Comparison of ENCODE assay signal across 10 cellular contexts in the genomic region with DNA sequence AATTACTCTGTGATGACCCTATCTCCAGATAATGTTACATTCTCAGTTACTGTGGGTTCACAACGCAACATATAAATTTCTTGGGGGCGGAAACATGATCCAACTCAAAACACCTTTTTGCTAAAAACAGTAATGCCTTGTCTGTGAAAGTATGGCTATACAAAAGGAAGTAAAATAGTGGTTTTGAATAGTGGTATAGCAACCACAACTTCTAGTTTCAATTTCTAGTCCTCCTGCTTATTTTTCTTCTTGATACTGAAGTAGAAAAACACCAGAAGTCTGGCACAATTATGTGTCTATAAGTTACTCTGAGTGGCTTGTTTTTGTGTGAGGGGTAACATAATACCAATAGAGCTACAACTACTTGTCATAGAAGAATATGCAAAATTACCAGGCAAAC. TPM values are rescaled to one million over a fixed set of nuclear protein-coding genes. Genes with fewer than 3 reads are reported as not detected.
DNase-seq lines count a peak whose midpoint lies in the region; ATAC-seq and TF ChIP-seq lines count a peak whose summit lies in the region.
"Had no signal": no experiment of that assay in that cellular context is flagged by ENCODE, and none has a peak within 500 bp of the region (broad histone marks: within the 10 kb centered on the region; RNA-seq: fewer than 3 reads in every experiment).

No MANE protein-coding gene starts in this region.

- DNase-seq in GM12865 (ENCODE audit: low read depth) (peak; percentile 41), vagina (ENCODE audit: extremely low spot score in 2 of 2) (no peak), SW 1271 (lab: John Stamatoyannopoulos, UW) (no peak), NCI-H1092 (lab: John Stamatoyannopoulos, UW) (no peak)
- no peak for DNase-seq in T-helper 2 cell treated with Interferon-gamma antibody and Interleukin-4, amounts not matched to agents 5 μg/mL and 100 μg/mL, for 36 hours (ENCODE audit: low spot score)
- no peak for DNase-seq in stimulated activated naive CD4-positive, alpha-beta T cell treated with Interleukin-2 at 50 U/mL for 16 hours (lab: John Stamatoyannopoulos, UW)
- DNase-seq: DMS53, SJCRH30 had no signal

- intact Hi-C loops in vagina (cut with DNase I): no loop called here

- peak overlapping the region; percentile 57 for H3K4me3 Mint-ChIP-seq in T-helper 2 cell treated with Interferon-gamma antibody and Interleukin-4, amounts not matched to agents 5 μg/mL and 100 μg/mL, for 36 hours

- H3K9me3 ChIP-seq in vagina: no peaks in the 10 kb centered on the region
- H3K9me3 ChIP-seq: SJCRH30 had no signal

- peak overlapping the region; percentile 80 for H3K27ac Mint-ChIP-seq in T-helper 2 cell treated with Interferon-gamma antibody and Interleukin-4, amounts not matched to agents 5 μg/mL and 100 μg/mL, for 36 hours

- no peaks in the 10 kb centered on the region for H3K27me3 ChIP-seq in vagina

- TF ChIP-seq CTCF in GM12865 (IDR thresholded peaks at IDR 0.05; ENCODE audit: insufficient read depth, low read depth, low read length, missing control alignments) (no peak), vagina (IDR thresholded peaks at IDR 0.05) (no peak)

- H3K9me3 Mint-ChIP-seq in T-helper 2 cell treated with Interferon-gamma antibody and Interleukin-4, amounts not matched to agents 5 μg/mL and 100 μg/mL, for 36 hours: peaks cover 4% of the 10 kb centered on the region

- ATAC-seq in GM19467 (IDR thresholded peaks at IDR 0.05; ENCODE audit: unreplicated experiment): peak; percentile 50
- peak; percentile 77 for ATAC-seq in HG03175 (IDR thresholded peaks at IDR 0.05; ENCODE audit: unreplicated experiment)

- H3K27me3 Mint-ChIP-seq in T-helper 2 cell treated with Interferon-gamma antibody and Interleukin-4, amounts not matched to agents 5 μg/mL and 100 μg/mL, for 36 hours (ENCODE audit: low read depth): peaks cover 19% of the 10 kb centered on the region

- no peak for TF ChIP-seq POLR2A in vagina (IDR thresholded peaks at IDR 0.05)

- no peak overlapping the region for H3K27ac ChIP-seq in vagina
- H3K27ac ChIP-seq: SJCRH30 had no signal

- H3K4me3 ChIP-seq in GM12865 (ENCODE audit: low read depth, low read length) (no peak overlapping the region), vagina (no peak overlapping the region)
- H3K4me3 ChIP-seq: SJCRH30 had no signal

- H3K36me3 Mint-ChIP-seq in T-helper 2 cell treated with Interferon-gamma antibody and Interleukin-4, amounts not matched to agents 5 μg/mL and 100 μg/mL, for 36 hours (ENCODE audit: low read depth): no peaks in the 10 kb centered on the region

- no peaks in the 10 kb centered on the region for H3K36me3 ChIP-seq in vagina
- H3K36me3 ChIP-seq: SJCRH30 had no signal

- H3K4me1 Mint-ChIP-seq in T-helper 2 cell treated with Interferon-gamma antibody and Interleukin-4, amounts not matched to agents 5 μg/mL and 100 μg/mL, for 36 hours (ENCODE audit: low read depth): peaks cover 43% of the 10 kb centered on the region

- no peaks in the 10 kb centered on the region for H3K4me1 ChIP-seq in vagina
- H3K4me1 ChIP-seq: SJCRH30 had no signal

RNA-seq across cellular contexts. Expression of gene ZNF800, which starts 21.5 kb away (rescaled TPM):
- 31.9 TPM for total RNA-seq in vagina
